ENCODE assay signal across 8 cellular contexts in genomic region chr20:63895202-63895885, GRCh38. TPM values are rescaled to one million over a fixed set of nuclear protein-coding genes. Genes with fewer than 3 reads are reported as not detected.
DNase-seq lines count a peak whose midpoint lies in the region; TF ChIP-seq lines count a peak whose summit lies in the region.

No MANE protein-coding gene starts in this region.

- H3K4me1 ChIP-seq in HUES6 (ENCODE audit: control insufficient read depth, insufficient read depth, low read length): peaks cover 14% of the 10 kb centered on the region

- no peak for DNase-seq in activated CD4-positive, alpha-beta T cell treated with anti-CD3 and anti-CD28 coated beads, Interleukin-2, amount 10 ng/mL, durations not matched to agents 7 days and 5 days
- no peak for DNase-seq in activated CD4-positive, alpha-beta T cell treated with anti-CD3 and anti-CD28 coated beads for 4 hours
- no peak for DNase-seq in chondrocyte (ENCODE audit: low spot score)
- DNase-seq in GM20000 (ENCODE audit: low spot score): no peak
- DNase-seq in stimulated activated CD8-positive, alpha-beta memory T cell treated with anti-CD3 and anti-CD28 coated beads, Interleukin-4, amount 100 ng/mL, for 48 hours: no peak
- no peak for DNase-seq in medulla oblongata (ENCODE audit: extremely low spot score)

- no peaks in the 10 kb centered on the region for H3K9me3 Mint-ChIP-seq in activated CD4-positive, alpha-beta T cell treated with anti-CD3 and anti-CD28 coated beads, Interleukin-2, amount 10 ng/mL, durations not matched to agents 7 days and 5 days
- H3K9me3 Mint-ChIP-seq in chondrocyte (ENCODE audit: low read depth) (no peaks in the 10 kb centered on the region), nephron (no peaks in the 10 kb centered on the region)

- no peaks in the 10 kb centered on the region for H3K27me3 Mint-ChIP-seq in activated CD4-positive, alpha-beta T cell treated with anti-CD3 and anti-CD28 coated beads, Interleukin-2, amount 10 ng/mL, durations not matched to agents 7 days and 5 days
- H3K27me3 Mint-ChIP-seq in chondrocyte (ENCODE audit: low read depth) (no peaks in the 10 kb centered on the region), nephron (ENCODE audit: low read depth) (no peaks in the 10 kb centered on the region)

- peaks cover 46% of the 10 kb centered on the region for H3K4me1 Mint-ChIP-seq in activated CD4-positive, alpha-beta T cell treated with anti-CD3 and anti-CD28 coated beads, Interleukin-2, amount 10 ng/mL, durations not matched to agents 7 days and 5 days
- peaks cover 39% of the 10 kb centered on the region for H3K4me1 Mint-ChIP-seq in chondrocyte (ENCODE audit: low read depth)
- peaks cover 34% of the 10 kb centered on the region for H3K4me1 Mint-ChIP-seq in nephron

- H3K27ac ChIP-seq in HUES6 (ENCODE audit: low read depth, low read length): no peak overlapping the region

- H3K36me3 Mint-ChIP-seq in activated CD4-positive, alpha-beta T cell treated with anti-CD3 and anti-CD28 coated beads, Interleukin-2, amount 10 ng/mL, durations not matched to agents 7 days and 5 days (ENCODE audit: low read depth): peaks cover 31% of the 10 kb centered on the region
- H3K36me3 Mint-ChIP-seq in chondrocyte (ENCODE audit: low read depth) (peaks cover 4% of the 10 kb centered on the region), nephron (ENCODE audit: low read depth) (peaks cover 16% of the 10 kb centered on the region)

- CTCF ChIA-PET in activated CD4-positive, alpha-beta T cell treated with anti-CD3 and anti-CD28 coated beads, Interleukin-2, amount 10 ng/mL, durations not matched to agents 7 days and 5 days (lab: Charles Lee): interaction anchor here (0.8 to 1.3 kb wide), 3 partner anchors 24 to 85 kb away, joined by 3 to 4 read pairs (median 4); partner anchors contain the start of genes PRPF6 and SAMD10

- peak overlapping the region; percentile 56 for H3K9ac ChIP-seq in HUES6 (ENCODE audit: low read length)

- POLR2A ChIA-PET in activated CD4-positive, alpha-beta T cell treated with anti-CD3 and anti-CD28 coated beads, Interleukin-2, amount 10 ng/mL, durations not matched to agents 7 days and 5 days (lab: Charles Lee): interaction anchor here (0.6 kb wide), 1 partner anchor 165 kb away, joined by 4 read pairs; no protein-coding TSS in a partner anchor

- H3K9me3 ChIP-seq in HUES6 (ENCODE audit: control insufficient read depth, insufficient read depth, low read depth, low read length): no peaks in the 10 kb centered on the region

- H3K36me3 ChIP-seq in HUES6 (ENCODE audit: control insufficient read depth, insufficient read depth, low read length): peaks cover 20% of the 10 kb centered on the region

- H3K27ac Mint-ChIP-seq in activated CD4-positive, alpha-beta T cell treated with anti-CD3 and anti-CD28 coated beads, Interleukin-2, amount 10 ng/mL, durations not matched to agents 7 days and 5 days: peak overlapping the region; percentile 97
- H3K27ac Mint-ChIP-seq in chondrocyte (ENCODE audit: unreplicated experiment): peak overlapping the region; percentile 90
- peak overlapping the region; percentile 83 to 92 (median 87) for H3K27ac Mint-ChIP-seq in nephron

- peak overlapping the region; percentile 78 for H3K4me3 ChIP-seq in HUES6 (ENCODE audit: low read depth, low read length)

- H3K27me3 ChIP-seq in HUES6 (ENCODE audit: control insufficient read depth, insufficient read depth, low read length): no peaks in the 10 kb centered on the region

- TF ChIP-seq CTCF in chondrocyte (IDR thresholded peaks at IDR 0.05) (no peak), nephron (IDR thresholded peaks at IDR 0.05; ENCODE audit: unreplicated experiment in 3 of 3) (no peak), GM20000 (IDR thresholded peaks at IDR 0.05; ENCODE audit: extremely low read depth, missing control alignments) (no peak)

- peak overlapping the region; percentile 90 for H3K4me3 Mint-ChIP-seq in activated CD4-positive, alpha-beta T cell treated with anti-CD3 and anti-CD28 coated beads, Interleukin-2, amount 10 ng/mL, durations not matched to agents 7 days and 5 days
- H3K4me3 Mint-ChIP-seq in chondrocyte (ENCODE audit: unreplicated experiment) (peak overlapping the region; percentile 79), nephron (peak overlapping the region; percentile 84 to 99 (median 94))

RNA-seq across cellular contexts. Expression of gene DNAJC5, which starts 0.4 kb away (rescaled TPM):
- total RNA-seq in activated CD4-positive, alpha-beta T cell treated with anti-CD3 and anti-CD28 coated beads, Interleukin-2, amount 10 ng/mL, durations not matched to agents 7 days and 5 days: 10 to 100 TPM; 54.0 to 58.7 TPM
- total RNA-seq in chondrocyte: 44.2 to 46.6 TPM (median 45.1 TPM) in 3 replicates

RNA-seq across cellular contexts. Expression of gene TPD52L2, which starts 30.3 kb away (rescaled TPM):
- 10 to 100 TPM; 39.6 to 41.6 TPM for total RNA-seq in activated CD4-positive, alpha-beta T cell treated with anti-CD3 and anti-CD28 coated beads, Interleukin-2, amount 10 ng/mL, durations not matched to agents 7 days and 5 days
- 102 to 141 TPM (median 138 TPM) in 3 replicates for total RNA-seq in chondrocyte

RNA-seq across cellular contexts. Expression of gene ABHD16B, which starts 34.0 kb away (rescaled TPM):
- total RNA-seq in activated CD4-positive, alpha-beta T cell treated with anti-CD3 and anti-CD28 coated beads, Interleukin-2, amount 10 ng/mL, durations not matched to agents 7 days and 5 days: not detected
- not detected in 3 replicates for total RNA-seq in chondrocyte
